1 cellular context compared by ENCODE assay signal in genomic region chr11:48019230-48019584, GRCh38.
TF ChIP-seq lines count a peak whose summit lies in the region.

No MANE protein-coding gene starts in this region.

TF ChIP-seq in IMR-90, 13 proteins besides CTCF, POLR2A, EP300 and RAD21 (continued from another document):
- TF ChIP-seq USF2 (IDR thresholded peaks at IDR 0.05; ENCODE audit: low read depth, low read length) (no peak), BHLHE40 (IDR thresholded peaks at IDR 0.05; ENCODE audit: low read depth, low read length) (no peak), CHD1 (IDR thresholded peaks at IDR 0.05; ENCODE audit: low read depth, low read length) (no peak), FOS (IDR thresholded peaks at IDR 0.05; ENCODE audit: low read depth, low read length) (no peak), NFE2L2 (IDR thresholded peaks at IDR 0.05; ENCODE audit: low read depth, low read length) (no peak), MAZ (IDR thresholded peaks at IDR 0.05; ENCODE audit: borderline replicate concordance, low read depth, low read length) (no peak), RCOR1 (IDR thresholded peaks at IDR 0.05; ENCODE audit: insufficient replicate concordance, low read length) (no peak), MXI1 (IDR thresholded peaks at IDR 0.05; ENCODE audit: borderline replicate concordance, low read depth, low read length) (no peak), ELK1 (IDR thresholded peaks at IDR 0.05; ENCODE audit: borderline replicate concordance, low read depth, low read length) (no peak), RFX5 (IDR thresholded peaks at IDR 0.05; ENCODE audit: low read depth, low read length) (no peak)
TF ChIP-seq in IMR-90: peak in this region for 0.
